8 cellular contexts compared by ENCODE assay signal in genomic region chr13:27425918-27426630, GRCh38. TPM values are rescaled to one million over a fixed set of nuclear protein-coding genes. Genes with fewer than 3 reads are reported as not detected.
DNase-seq lines count a peak whose midpoint lies in the region; ATAC-seq, FAIRE-seq and TF ChIP-seq lines count a peak whose summit lies in the region.

No MANE protein-coding gene starts in this region.

- no peaks in the 10 kb centered on the region for H4K20me1 ChIP-seq in HepG2 (ENCODE audit: insufficient read depth, low read length)

- peak overlapping the region; percentile 77 for H3K27ac ChIP-seq in HepG2 (ENCODE audit: extremely low read length, insufficient read depth, low read length)

- ATAC-seq in HG03039 (IDR thresholded peaks at IDR 0.05; ENCODE audit: unreplicated experiment) (peak; percentile 47), HepG2 (peak; percentile 73)

- peak overlapping the region; percentile 46 to 74 (median 56); a peak in 5 of 6 replicates for H3K4me3 ChIP-seq in HepG2 (replicated peaks in 1 of 3; ENCODE audit: insufficient read depth in 1 of 3, low read depth in 2 of 3, low read length in 3 of 3)

- peak; percentile 80 for DNase-seq in activated gamma-delta T cell treated with Interleukin-2 at 50 U/mL for 16 hours
- no peak for DNase-seq in activated gamma-delta T cell (lab: John Stamatoyannopoulos, UW)
- DNase-seq in NCI-H2227 treated with DMSO at 0.1 percent for 48 hours (lab: John Stamatoyannopoulos, UW) = peak; percentile 51
- peak; percentile 46 to 59 for DNase-seq in activated CD4-positive, alpha-beta T cell treated with anti-CD3 and anti-CD28 coated beads for 24 hours (ENCODE audit: low read depth in 2 of 2)
- peak; percentile 42 for DNase-seq in dedifferentiated amniotic fluid mesenchymal stem cell (ENCODE audit: extremely low spot score)
- peak; percentile 62 for DNase-seq in HepG2 (ENCODE audit: low spot score)
- peak; percentile 36 to 55 (median 49) for DNase-seq in stimulated activated CD4-positive, alpha-beta T cell treated with anti-CD3 and anti-CD28 coated beads, TNF-alpha, amount 100 ng/mL, for 1 hour (ENCODE audit: low read depth in 3 of 3, low spot score in 1 of 3)

- POLR2A ChIA-PET in HepG2 (lab: Yijun Ruan, JAX) = interaction anchor here (0.6 to 3.4 kb wide), 9 partner anchors 10 to 53 kb away, joined by 3 to 38 read pairs (median 6); partner anchors contain the start of gene MTIF3

- TF ChIP-seq POLR2A in HepG2 (IDR thresholded peaks at IDR 0.05; ENCODE audit: insufficient read depth in 1 of 2, low read depth in 2 of 2, low read length in 2 of 2) = no peak; a peak in 1 of 4 replicates

- peaks cover 27% of the 10 kb centered on the region for H3K79me2 ChIP-seq in HepG2 (ENCODE audit: insufficient read depth, low read length)

- peak overlapping the region; percentile 79 for H3K9ac ChIP-seq in HepG2 (ENCODE audit: insufficient read depth, low read depth, low read length)

- peak; percentile 77 for TF ChIP-seq CTCF in HepG2 (CRISPR knock-in tag; IDR thresholded peaks at IDR 0.05)

- BruUV-seq in HepG2 (replicated peaks; lab: Mats Ljungman, UMichigan) = no TSS peak

- peak; percentile 28 for FAIRE-seq in HepG2 (lab: Jason Lieb, UNC)

- no peaks in the 10 kb centered on the region for H3K9me3 ChIP-seq in HepG2 (ENCODE audit: low read length)

- H3K4me2 ChIP-seq in HepG2 (ENCODE audit: low read depth, low read length) = peak overlapping the region; percentile 80

- H3K4me1 ChIP-seq in HepG2 (ENCODE audit: insufficient read depth, low read length) = peaks cover 51% of the 10 kb centered on the region

- in situ Hi-C loops in HepG2 (cut with HindIII; ENCODE audit: extremely low pct_ligation_motif_present, low pct_unique_long_range_greater_than_20kb) = no loop called here

- WGBS in HepG2 (ENCODE audit: low lambda C conversion rate) = 49% methylated on average over 17 of the region's 17 CpGs

- intact Hi-C loops in HepG2 (cut with micrococcal nuclease; ENCODE audit: unreplicated experiment) = loop anchor here (1.0 to 2.0 kb wide), 3 partner anchors 25 to 51 kb away; partner anchors contain the start of gene MTIF3

- CTCF ChIA-PET in HepG2 (lab: Yijun Ruan, JAX; ENCODE audit: low intra/inter-chr PET ratio, low total read pairs) = interaction anchor here (0.7 to 2.0 kb wide), 5 partner anchors 20 to 64 kb away, joined by 3 to 8 read pairs (median 7); no protein-coding TSS in a partner anchor

- TF ChIP-seq EP300 in HepG2 (IDR thresholded peaks at IDR 0.05; ENCODE audit: low read depth in 2 of 2, low read length in 2 of 2) = no peak
- TF ChIP-seq EP300 in HepG2 (CRISPR knock-in tag; IDR thresholded peaks at IDR 0.05; ENCODE audit: borderline replicate concordance) = no peak

- no peak for TF ChIP-seq RAD21 in HepG2 (CRISPR knock-in tag; IDR thresholded peaks at IDR 0.05)

- H3K27me3 ChIP-seq in HepG2 (ENCODE audit: control insufficient read depth in 1 of 2, insufficient read depth in 2 of 2, low read length in 2 of 2) = no peaks in the 10 kb centered on the region

- H3K36me3 ChIP-seq in HepG2 (replicated peaks in 1 of 2; ENCODE audit: control insufficient read depth in 1 of 2, insufficient read depth in 2 of 2, low read length in 2 of 2) = peaks cover 9 to 37% of the 10 kb centered on the region in 2 experiments; a peak in 4 of 5 replicates

- H2AFZ ChIP-seq in HepG2 (ENCODE audit: low read length) = no peak overlapping the region

TF ChIP-seq in HepG2, 621 proteins besides CTCF, POLR2A, EP300 and RAD21 (continues in another document):
- TF ChIP-seq SIN3A (IDR thresholded peaks at IDR 0.05; ENCODE audit: borderline replicate concordance, low read depth, low read length) = 0 out of 2 replicates have a peak, but pooled peaks have one; percentile 39
- no peak for TF ChIP-seq ZNF691 (CRISPR knock-in tag; IDR thresholded peaks at IDR 0.05; ENCODE audit: borderline replicate concordance, low read depth)
- 0 out of 2 replicates have a peak, but pooled peaks have one; percentile 17 for TF ChIP-seq ELF3 (CRISPR knock-in tag; IDR thresholded peaks at IDR 0.05)
- peak; percentile 25; the same call in 1 of the 2 replicates for TF ChIP-seq HDAC2 (CRISPR knock-in tag; IDR thresholded peaks at IDR 0.05)
- 0 out of 2 replicates have a peak, but pooled peaks have one; percentile 22 for TF ChIP-seq FOXP4 (CRISPR knock-in tag; IDR thresholded peaks at IDR 0.05)
- TF ChIP-seq JUNB (CRISPR knock-in tag; IDR thresholded peaks at IDR 0.05; ENCODE audit: borderline replicate concordance) = peak; percentile 42; the same call in 1 of the 2 replicates
- no peak for TF ChIP-seq RFXAP (CRISPR knock-in tag; IDR thresholded peaks at IDR 0.05; ENCODE audit: borderline replicate concordance)
- TF ChIP-seq JUND (CRISPR knock-in tag; IDR thresholded peaks at IDR 0.05) = peak; percentile 54
- no peak for TF ChIP-seq RARA (CRISPR knock-in tag; IDR thresholded peaks at IDR 0.05)
- peak; percentile 95 for TF ChIP-seq FOSL2 (CRISPR knock-in tag; IDR thresholded peaks at IDR 0.05)

RNA-seq across cellular contexts. Expression of gene GTF3A, which starts 1.7 kb away (rescaled TPM):
- total RNA-seq in HepG2 (2016; rRNA removed; fragmentation: Illumina TruSeq; extraction: Trizol) = 122 and 176 TPM in 2 replicates
- 1,005 and 1,074 TPM in 2 replicates for total RNA-seq in HepG2 (2016; cell fraction: cytosol; rRNA removed; fragmentation: Illumina TruSeq; extraction: Trizol; ENCODE audit: low read depth)
- total RNA-seq in HepG2 (2016; cell fraction: insoluble cytoplasmic fraction; rRNA removed; fragmentation: Illumina TruSeq; extraction: Trizol) = 110 and 173 TPM in 2 replicates
- 817 and 824 TPM in 2 replicates for total RNA-seq in HepG2 (2016; cell fraction: membrane; rRNA removed; fragmentation: Illumina TruSeq; extraction: Trizol)
- total RNA-seq in HepG2 (2016; cell fraction: nucleus; rRNA removed; fragmentation: Illumina TruSeq; extraction: Trizol) = 71.9 and 77.8 TPM in 2 replicates
- polyA plus RNA-seq in HepG2 (2011; rRNA removed) = 36.0 and 42.1 TPM in 2 replicates
- 36.5 and 39.7 TPM in 2 replicates for polyA plus RNA-seq in HepG2 (2011; cell fraction: cytosol; rRNA removed)
- polyA plus RNA-seq in HepG2 (2011; cell fraction: nucleus; rRNA removed) = 30.0 and 32.8 TPM in 2 replicates
- 67.4 and 79.3 TPM in 2 replicates for polyA plus RNA-seq in HepG2 (2012)
- polyA plus RNA-seq in HepG2 (2016; cell fraction: cytosol; fragmentation: Illumina TruSeq; extraction: Trizol; ENCODE audit: low read depth) = 1,318 and 1,338 TPM in 2 replicates
- polyA plus RNA-seq in HepG2 (2016; cell fraction: insoluble cytoplasmic fraction; fragmentation: Illumina TruSeq; extraction: Trizol; ENCODE audit: low read depth) = 121 and 126 TPM in 2 replicates
- 873 and 884 TPM in 2 replicates for polyA plus RNA-seq in HepG2 (2016; cell fraction: membrane; fragmentation: Illumina TruSeq; extraction: Trizol; ENCODE audit: low read depth)
- 118 and 129 TPM in 2 replicates for polyA plus RNA-seq in HepG2 (2016; cell fraction: nucleus; fragmentation: Illumina TruSeq; extraction: Trizol; ENCODE audit: insufficient read depth, low read depth)
- polyA minus RNA-seq in HepG2 (2011; rRNA and poly(A)+ RNA removed; ENCODE audit: low replicate concordance) = 25.1 and 47.9 TPM in 2 replicates
- polyA minus RNA-seq in HepG2 (2011; cell fraction: cytosol; rRNA and poly(A)+ RNA removed) = 16.9 and 22.6 TPM in 2 replicates
- 16.4 and 20.8 TPM in 2 replicates for polyA minus RNA-seq in HepG2 (2011; cell fraction: nucleus; rRNA and poly(A)+ RNA removed)

RNA-seq across cellular contexts. Expression of gene MTIF3, which starts 24.3 kb away (rescaled TPM):
- total RNA-seq in HepG2 (2016; rRNA removed; fragmentation: Illumina TruSeq; extraction: Trizol) = 40.6 and 59.2 TPM in 2 replicates
- total RNA-seq in HepG2 (2016; cell fraction: cytosol; rRNA removed; fragmentation: Illumina TruSeq; extraction: Trizol; ENCODE audit: low read depth) = 23.2 and 29.0 TPM in 2 replicates
- 41.6 and 55.7 TPM in 2 replicates for total RNA-seq in HepG2 (2016; cell fraction: insoluble cytoplasmic fraction; rRNA removed; fragmentation: Illumina TruSeq; extraction: Trizol)
- 47.8 and 50.6 TPM in 2 replicates for total RNA-seq in HepG2 (2016; cell fraction: membrane; rRNA removed; fragmentation: Illumina TruSeq; extraction: Trizol)
- total RNA-seq in HepG2 (2016; cell fraction: nucleus; rRNA removed; fragmentation: Illumina TruSeq; extraction: Trizol) = 17.9 and 23.1 TPM in 2 replicates
- polyA plus RNA-seq in HepG2 (2011; rRNA removed) = 24.6 and 33.7 TPM in 2 replicates
- 20.9 and 29.7 TPM in 2 replicates for polyA plus RNA-seq in HepG2 (2011; cell fraction: cytosol; rRNA removed)
- polyA plus RNA-seq in HepG2 (2011; cell fraction: nucleus; rRNA removed) = 16.6 and 28.3 TPM in 2 replicates
- polyA plus RNA-seq in HepG2 (2012) = 31.1 and 36.0 TPM in 2 replicates
- polyA plus RNA-seq in HepG2 (2016; cell fraction: cytosol; fragmentation: Illumina TruSeq; extraction: Trizol; ENCODE audit: low read depth) = 33.6 and 40.0 TPM in 2 replicates
- polyA plus RNA-seq in HepG2 (2016; cell fraction: insoluble cytoplasmic fraction; fragmentation: Illumina TruSeq; extraction: Trizol; ENCODE audit: low read depth) = 68.6 and 71.5 TPM in 2 replicates
- 44.5 and 54.2 TPM in 2 replicates for polyA plus RNA-seq in HepG2 (2016; cell fraction: membrane; fragmentation: Illumina TruSeq; extraction: Trizol; ENCODE audit: low read depth)
- 38.5 and 43.8 TPM in 2 replicates for polyA plus RNA-seq in HepG2 (2016; cell fraction: nucleus; fragmentation: Illumina TruSeq; extraction: Trizol; ENCODE audit: insufficient read depth, low read depth)
- 3.4 and 7.8 TPM in 2 replicates for polyA minus RNA-seq in HepG2 (2011; rRNA and poly(A)+ RNA removed; ENCODE audit: low replicate concordance)
- polyA minus RNA-seq in HepG2 (2011; cell fraction: cytosol; rRNA and poly(A)+ RNA removed) = 7.6 and 10.5 TPM in 2 replicates
- polyA minus RNA-seq in HepG2 (2011; cell fraction: nucleus; rRNA and poly(A)+ RNA removed) = 16.4 and 20.8 TPM in 2 replicates
